ENCODE assay signal across 8 cellular contexts in genomic region chrX:40109288-40110008, GRCh38. TPM values are rescaled to one million over a fixed set of nuclear protein-coding genes. Genes with fewer than 3 reads are reported as not detected.
A peak's percentile ranks its signal among the peaks of the same experiment; 100 is the strongest.
DNase-seq lines count a peak whose midpoint lies in the region; ATAC-seq and TF ChIP-seq lines count a peak whose summit lies in the region.

No MANE protein-coding gene starts in this region.

- intact Hi-C loops in activated CD4-positive, alpha-beta memory T cell treated with anti-CD3 and anti-CD28 coated beads for 36 hours (cut with micrococcal nuclease): no loop called here
- intact Hi-C loops in lower leg skin (cut with DNase I; ENCODE audit: low total_unique reads): loop anchor here (10.0 kb wide), 1 partner anchor 105 kb away; no protein-coding TSS in a partner anchor
- intact Hi-C loops in thyroid gland (cut with DNase I): loop anchor here (5.0 kb wide), 1 partner anchor 58 kb away; no protein-coding TSS in a partner anchor

- no peaks in the 10 kb centered on the region for H3K9me3 Mint-ChIP-seq in activated CD4-positive, alpha-beta memory T cell treated with anti-CD3 and anti-CD28 coated beads, Interleukin-2, amount 10 ng/mL, durations not matched to agents 7 days and 5 days
- H3K9me3 Mint-ChIP-seq in activated CD4-positive, alpha-beta memory T cell treated with anti-CD3 and anti-CD28 coated beads for 36 hours: no peaks in the 10 kb centered on the region

- TF ChIP-seq POLR2A in lower leg skin (IDR thresholded peaks at IDR 0.05): no peak
- peak in 1 of 2 donors; percentile 39 for TF ChIP-seq POLR2A in thyroid gland (IDR thresholded peaks at IDR 0.05)

- DNase-seq in activated CD4-positive, alpha-beta memory T cell treated with anti-CD3 and anti-CD28 coated beads, Interleukin-2, amount 10 ng/mL, durations not matched to agents 7 days and 5 days: no peak
- no peak for DNase-seq in activated CD4-positive, alpha-beta memory T cell treated with anti-CD3 and anti-CD28 coated beads for 36 hours
- DNase-seq in NCI-H446 treated with DMSO at 0.1 percent for 48 hours (lab: John Stamatoyannopoulos, UW) (peak; percentile 51), caudate nucleus (lab: John Stamatoyannopoulos, UW) (peak in 22 of 61 donors; percentile 5 to 72 (median 42)), lower leg skin (ENCODE audit: low spot score in 2 of 2) (peak in 1 of 2 donors; percentile 92), thyroid gland (peak; percentile 79 to 81)
- no peak for DNase-seq in stimulated activated CD4-positive, alpha-beta T cell treated with anti-CD3 and anti-CD28 coated beads, Interleukin-4, amount 100 ng/mL, for 4 hours

- POLR2A ChIA-PET in activated CD4-positive, alpha-beta memory T cell treated with anti-CD3 and anti-CD28 coated beads, Interleukin-2, amount 10 ng/mL, durations not matched to agents 7 days and 5 days (lab: Charles Lee): interaction anchor here (2.5 to 18.0 kb wide), 2 partner anchors 10 to 61 kb away, joined by 10 to 387 read pairs; no protein-coding TSS in a partner anchor
- POLR2A ChIA-PET in activated CD4-positive, alpha-beta memory T cell treated with anti-CD3 and anti-CD28 coated beads for 36 hours (lab: Charles Lee): interaction anchor here (1.5 kb wide), 1 partner anchor 58 kb away, joined by 3 read pairs; no protein-coding TSS in a partner anchor

- no peak for ATAC-seq in HG03439 (IDR thresholded peaks at IDR 0.05; ENCODE audit: unreplicated experiment)

- peaks cover 18% of the 10 kb centered on the region for H3K4me1 Mint-ChIP-seq in activated CD4-positive, alpha-beta memory T cell treated with anti-CD3 and anti-CD28 coated beads, Interleukin-2, amount 10 ng/mL, durations not matched to agents 7 days and 5 days
- peaks cover 13% of the 10 kb centered on the region for H3K4me1 Mint-ChIP-seq in activated CD4-positive, alpha-beta memory T cell treated with anti-CD3 and anti-CD28 coated beads for 36 hours (ENCODE audit: low read depth)

- no peak overlapping the region for H3K27ac Mint-ChIP-seq in activated CD4-positive, alpha-beta memory T cell treated with anti-CD3 and anti-CD28 coated beads, Interleukin-2, amount 10 ng/mL, durations not matched to agents 7 days and 5 days
- H3K27ac Mint-ChIP-seq in activated CD4-positive, alpha-beta memory T cell treated with anti-CD3 and anti-CD28 coated beads for 36 hours: no peak overlapping the region

- peak overlapping the region; percentile 52 for H3K4me3 ChIP-seq in lower leg skin (ENCODE audit: low read depth, poor library complexity, severe bottlenecking)
- peak overlapping the region; percentile 20 to 51 (median 37) for H3K4me3 ChIP-seq in thyroid gland (replicated peaks in 1 of 3)

- TF ChIP-seq CTCF in lower leg skin (IDR thresholded peaks at IDR 0.05) (no peak), thyroid gland (IDR thresholded peaks at IDR 0.05) (no peak)

- no peaks in the 10 kb centered on the region for H3K36me3 Mint-ChIP-seq in activated CD4-positive, alpha-beta memory T cell treated with anti-CD3 and anti-CD28 coated beads, Interleukin-2, amount 10 ng/mL, durations not matched to agents 7 days and 5 days (ENCODE audit: low read depth)
- H3K36me3 Mint-ChIP-seq in activated CD4-positive, alpha-beta memory T cell treated with anti-CD3 and anti-CD28 coated beads for 36 hours: no peaks in the 10 kb centered on the region

- H3K36me3 ChIP-seq in thyroid gland: no peaks in the 10 kb centered on the region

- CTCF ChIA-PET in activated CD4-positive, alpha-beta memory T cell treated with anti-CD3 and anti-CD28 coated beads, Interleukin-2, amount 10 ng/mL, durations not matched to agents 7 days and 5 days (lab: Charles Lee): interaction anchor here (0.9 kb wide), 1 partner anchor 17 kb away, joined by 3 read pairs; no protein-coding TSS in a partner anchor
- CTCF ChIA-PET in activated CD4-positive, alpha-beta memory T cell treated with anti-CD3 and anti-CD28 coated beads for 36 hours (lab: Charles Lee): no interaction called here

- no peaks in the 10 kb centered on the region for H3K27me3 ChIP-seq in thyroid gland

- H3K4me3 Mint-ChIP-seq in activated CD4-positive, alpha-beta memory T cell treated with anti-CD3 and anti-CD28 coated beads, Interleukin-2, amount 10 ng/mL, durations not matched to agents 7 days and 5 days: peak overlapping the region; percentile 55
- no peak overlapping the region for H3K4me3 Mint-ChIP-seq in activated CD4-positive, alpha-beta memory T cell treated with anti-CD3 and anti-CD28 coated beads for 36 hours

- H3K27me3 Mint-ChIP-seq in activated CD4-positive, alpha-beta memory T cell treated with anti-CD3 and anti-CD28 coated beads, Interleukin-2, amount 10 ng/mL, durations not matched to agents 7 days and 5 days: peaks cover 3% of the 10 kb centered on the region
- H3K27me3 Mint-ChIP-seq in activated CD4-positive, alpha-beta memory T cell treated with anti-CD3 and anti-CD28 coated beads for 36 hours: no peaks in the 10 kb centered on the region

- 0 to 4% methylated on average over 14 to 36 of the region's 84 CpGs for WGBS in lower leg skin, 2 donors
- WGBS in thyroid gland, 2 donors: 0% methylated on average over 1 to 4 of the region's 84 CpGs

- peaks cover 20 to 52% of the 10 kb centered on the region in 2 donors for H3K4me1 ChIP-seq in thyroid gland

- peak overlapping the region; percentile 8 for H3K27ac ChIP-seq in caudate nucleus (ENCODE audit: low read depth, low read length)
- peak overlapping the region; percentile 78 to 93 (median 93) for H3K27ac ChIP-seq in thyroid gland

- no peaks in the 10 kb centered on the region for H3K9me3 ChIP-seq in thyroid gland

RNA-seq across cellular contexts. Expression of gene BCOR, which starts 11.7 kb away (rescaled TPM):
- total RNA-seq in activated CD4-positive, alpha-beta memory T cell treated with anti-CD3 and anti-CD28 coated beads, Interleukin-2, amount 10 ng/mL, durations not matched to agents 7 days and 5 days: 10 to 100 TPM; 46.6 to 46.8 TPM
- total RNA-seq in activated CD4-positive, alpha-beta memory T cell treated with anti-CD3 and anti-CD28 coated beads for 36 hours: 10 to 100 TPM; 33.7 to 35.0 TPM
- total RNA-seq in lower leg skin: 10 to 100 TPM; 23.8 to 37.5 (median 31.1) TPM
- 10 to 100 TPM; 30.9 to 67.4 (median 42.4) TPM for total RNA-seq in thyroid gland

Comparison
In these comparisons a context has a peak if more than half of its experiments do, and no peak if none do; other contexts are left out.
1. DNase-seq: peak in NCI-H446 treated with DMSO at 0.1 percent for 48 hours (single experiment) and thyroid gland (2 of 2); none in activated CD4-positive, alpha-beta memory T cell treated with anti-CD3 and anti-CD28 coated beads, Interleukin-2, amount 10 ng/mL, durations not matched to agents 7 days and 5 days (single experiment), activated CD4-positive, alpha-beta memory T cell treated with anti-CD3 and anti-CD28 coated beads for 36 hours (single experiment) and stimulated activated CD4-positive, alpha-beta T cell treated with anti-CD3 and anti-CD28 coated beads, Interleukin-4, amount 100 ng/mL, for 4 hours (0 of 2).